2 cellular contexts compared by ENCODE assay signal in genomic region chr1:162983671-162984425, GRCh38.
TF ChIP-seq lines count a peak whose summit lies in the region.

No MANE protein-coding gene starts in this region.

TF ChIP-seq in SK-N-SH, 30 proteins besides CTCF, POLR2A, EP300 and RAD21 (continued from another document):
- no peak for TF ChIP-seq REST (IDR thresholded peaks at IDR 0.05; ENCODE audit: low read depth, low read length)
- no peak for TF ChIP-seq CHD2 (IDR thresholded peaks at IDR 0.05; ENCODE audit: low read length, partially characterized antibody)
- no peak for TF ChIP-seq MAX (IDR thresholded peaks at IDR 0.05; ENCODE audit: low read depth)
- TF ChIP-seq YY1 (IDR thresholded peaks at IDR 0.05; ENCODE audit: low read depth): no peak
- no peak for TF ChIP-seq FOXJ3 (CRISPR knock-in tag; IDR thresholded peaks at IDR 0.05)
- no peak for TF ChIP-seq TEAD4 (IDR thresholded peaks at IDR 0.05; ENCODE audit: borderline replicate concordance, insufficient read depth)
- TF ChIP-seq, protein P1, sequence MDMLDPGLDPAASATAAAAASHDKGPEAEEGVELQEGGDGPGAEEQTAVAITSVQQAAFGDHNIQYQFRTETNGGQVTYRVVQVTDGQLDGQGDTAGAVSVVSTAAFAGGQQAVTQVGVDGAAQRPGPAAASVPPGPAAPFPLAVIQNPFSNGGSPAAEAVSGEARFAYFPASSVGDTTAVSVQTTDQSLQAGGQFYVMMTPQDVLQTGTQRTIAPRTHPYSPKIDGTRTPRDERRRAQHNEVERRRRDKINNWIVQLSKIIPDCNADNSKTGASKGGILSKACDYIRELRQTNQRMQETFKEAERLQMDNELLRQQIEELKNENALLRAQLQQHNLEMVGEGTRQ (IDR thresholded peaks at IDR 0.05; ENCODE audit: borderline replicate concordance, low read depth, low read length): no peak
- no peak for TF ChIP-seq ELF1 (IDR thresholded peaks at IDR 0.05)

TF ChIP-seq in SK-N-SH treated with all-trans-retinoic acid at 6 μM for 48 hours, 23 proteins besides CTCF, POLR2A, EP300 and RAD21 (continued from another document):
- TF ChIP-seq ARNTL (CRISPR knock-in tag; IDR thresholded peaks at IDR 0.05; ENCODE audit: borderline replicate concordance, low read depth) (no peak), OSR1 (CRISPR knock-in tag; IDR thresholded peaks at IDR 0.05) (no peak), ZNF565 (CRISPR knock-in tag; conservative IDR thresholded peaks at IDR 0.05; ENCODE audit: low read depth) (no peak), CREB5 (CRISPR knock-in tag; IDR thresholded peaks at IDR 0.05; ENCODE audit: low read depth) (no peak), CSDC2 (CRISPR knock-in tag; IDR thresholded peaks at IDR 0.05) (no peak), SNAI2 (CRISPR knock-in tag; IDR thresholded peaks at IDR 0.05) (no peak), RARB (CRISPR knock-in tag; IDR thresholded peaks at IDR 0.05) (no peak), POU6F1 (CRISPR knock-in tag; IDR thresholded peaks at IDR 0.05; ENCODE audit: borderline replicate concordance, low read depth) (no peak), ESRRG (CRISPR knock-in tag; IDR thresholded peaks at IDR 0.05) (no peak)
